ENCODE assay signal across 11 cellular contexts in genomic region chr1:204419064-204419403, GRCh38. TPM values are rescaled to one million over a fixed set of nuclear protein-coding genes. Genes with fewer than 3 reads are reported as not detected.
DNase-seq lines count a peak whose midpoint lies in the region; ATAC-seq and TF ChIP-seq lines count a peak whose summit lies in the region.
"Had no signal": no experiment of that assay in that cellular context is flagged by ENCODE, and none has a peak within 500 bp of the region (broad histone marks: within the 10 kb centered on the region; RNA-seq: fewer than 3 reads in every experiment).

No MANE protein-coding gene starts in this region.

- no peaks in the 10 kb centered on the region for H3F3A ChIP-seq in MM.1S (ENCODE audit: insufficient read depth, low read length)

- intact Hi-C loops in natural killer cell (cut with micrococcal nuclease): no loop called here

- H2AFZ ChIP-seq in ACC112 (ENCODE audit: low read length, unreplicated experiment) (peak overlapping the region; percentile 9), MM.1S (ENCODE audit: low read length) (no peak overlapping the region)

- H3K4me1 Mint-ChIP-seq in IgD-negative memory B cell (peaks cover 28% of the 10 kb centered on the region in 3 donors), chondrocyte (ENCODE audit: low read depth) (peaks cover 53% of the 10 kb centered on the region), natural killer cell (peaks cover 33 to 43% of the 10 kb centered on the region in 2 donors)
- H3K4me1 Mint-ChIP-seq in activated naive CD8-positive, alpha-beta T cell treated with anti-CD3 and anti-CD28 coated beads for 36 hours: peaks cover 27% of the 10 kb centered on the region

- H3K27ac ChIP-seq in ACC112 (ENCODE audit: low read depth, low read length): peak overlapping the region; percentile 94; the same call in 1 of the 2 replicates
- no peak overlapping the region for H3K27ac ChIP-seq in MM.1S (ENCODE audit: low read length)

- no peaks in the 10 kb centered on the region for H4K20me1 ChIP-seq in MM.1S (ENCODE audit: insufficient read depth, low read length)

- ATAC-seq in natural killer cell (no peak), GM19455 (IDR thresholded peaks at IDR 0.05; ENCODE audit: unreplicated experiment) (no peak)
- ATAC-seq: left cardiac atrium had no signal

- no peak overlapping the region for H3K4me2 ChIP-seq in MM.1S (ENCODE audit: low read depth, low read length)

- H3K4me3 ChIP-seq in ACC112 (ENCODE audit: low read depth, low read length) (no peak overlapping the region), MM.1S (ENCODE audit: low read length) (no peak overlapping the region)

- H3K27me3 ChIP-seq in ACC112 (ENCODE audit: insufficient read depth, low read length) (no peaks in the 10 kb centered on the region), MM.1S (replicated peaks; ENCODE audit: insufficient read depth, low read length) (no peaks in the 10 kb centered on the region)

- no peaks in the 10 kb centered on the region for H3K9me2 ChIP-seq in MM.1S (replicated peaks; ENCODE audit: insufficient read depth, low read length)

- no peaks in the 10 kb centered on the region for H3K9me3 ChIP-seq in MM.1S (replicated peaks; ENCODE audit: insufficient read depth, low read length)

- H3K9me3 Mint-ChIP-seq in IgD-negative memory B cell (no peaks in the 10 kb centered on the region), chondrocyte (ENCODE audit: low read depth) (no peaks in the 10 kb centered on the region), natural killer cell (no peaks in the 10 kb centered on the region)
- no peaks in the 10 kb centered on the region for H3K9me3 Mint-ChIP-seq in activated naive CD8-positive, alpha-beta T cell treated with anti-CD3 and anti-CD28 coated beads for 36 hours
- H3K9me3 Mint-ChIP-seq: activated naive CD4-positive, alpha-beta T cell treated with anti-CD3 and anti-CD28 coated beads for 36 hours had no signal

- H3K27ac Mint-ChIP-seq in IgD-negative memory B cell: peak overlapping the region in 2 of 3 donors; percentile 10 to 54
- peak overlapping the region; percentile 98 for H3K27ac Mint-ChIP-seq in chondrocyte (ENCODE audit: unreplicated experiment)
- peak overlapping the region; percentile 88 to 93 for H3K27ac Mint-ChIP-seq in natural killer cell
- H3K27ac Mint-ChIP-seq in activated naive CD8-positive, alpha-beta T cell treated with anti-CD3 and anti-CD28 coated beads for 36 hours: no peak overlapping the region
- H3K27ac Mint-ChIP-seq: activated naive CD4-positive, alpha-beta T cell treated with anti-CD3 and anti-CD28 coated beads for 36 hours had no signal

- H3K9ac ChIP-seq in MM.1S (ENCODE audit: low read length): no peak overlapping the region

- H3K4me1 ChIP-seq in ACC112 (ENCODE audit: control insufficient read depth, insufficient read depth, low read length, unreplicated experiment): peaks cover 27% of the 10 kb centered on the region
- no peaks in the 10 kb centered on the region for H3K4me1 ChIP-seq in MM.1S (ENCODE audit: low read length)

- H3K36me3 ChIP-seq in ACC112 (ENCODE audit: insufficient read depth, low read length): no peaks in the 10 kb centered on the region
- H3K36me3 ChIP-seq in MM.1S (replicated peaks; ENCODE audit: insufficient read depth, low read length): no peaks in the 10 kb centered on the region

- TF ChIP-seq CTCF in chondrocyte (IDR thresholded peaks at IDR 0.05) (no peak), natural killer cell (IDR thresholded peaks at IDR 0.05) (no peak), GM20000 (IDR thresholded peaks at IDR 0.05; ENCODE audit: extremely low read depth, missing control alignments) (no peak), MM.1S (IDR thresholded peaks at IDR 0.05; ENCODE audit: low read length) (no peak)

- no peaks in the 10 kb centered on the region for H3K27me3 Mint-ChIP-seq in IgD-negative memory B cell
- no peaks in the 10 kb centered on the region for H3K27me3 Mint-ChIP-seq in chondrocyte (ENCODE audit: low read depth)
- H3K27me3 Mint-ChIP-seq in natural killer cell (ENCODE audit: low read depth in 2 of 2): no peaks in the 10 kb centered on the region
- no peaks in the 10 kb centered on the region for H3K27me3 Mint-ChIP-seq in activated naive CD8-positive, alpha-beta T cell treated with anti-CD3 and anti-CD28 coated beads for 36 hours

- no peak overlapping the region for H3K4me3 Mint-ChIP-seq in IgD-negative memory B cell
- no peak overlapping the region for H3K4me3 Mint-ChIP-seq in chondrocyte (ENCODE audit: unreplicated experiment)
- H3K4me3 Mint-ChIP-seq in natural killer cell: no peak overlapping the region
- H3K4me3 Mint-ChIP-seq in activated naive CD8-positive, alpha-beta T cell treated with anti-CD3 and anti-CD28 coated beads for 36 hours: no peak overlapping the region
- H3K4me3 Mint-ChIP-seq: activated naive CD4-positive, alpha-beta T cell treated with anti-CD3 and anti-CD28 coated beads for 36 hours had no signal

- H3K36me3 Mint-ChIP-seq in IgD-negative memory B cell: peaks cover 3% of the 10 kb centered on the region
- H3K36me3 Mint-ChIP-seq in chondrocyte (ENCODE audit: low read depth): peaks cover 2% of the 10 kb centered on the region
- H3K36me3 Mint-ChIP-seq in natural killer cell: no peaks in the 10 kb centered on the region
- H3K36me3 Mint-ChIP-seq in activated naive CD8-positive, alpha-beta T cell treated with anti-CD3 and anti-CD28 coated beads for 36 hours: peaks cover 1% of the 10 kb centered on the region

- DNase-seq in chondrocyte (ENCODE audit: low spot score): no peak
- DNase-seq in natural killer cell: no peak
- DNase-seq in GM20000 (ENCODE audit: low spot score): no peak
- no peak for DNase-seq in activated naive CD8-positive, alpha-beta T cell treated with anti-CD3 and anti-CD28 coated beads for 36 hours
- no peak for DNase-seq in MM.1S
- DNase-seq: activated naive CD4-positive, alpha-beta T cell treated with anti-CD3 and anti-CD28 coated beads for 36 hours; left cardiac atrium; stimulated activated naive CD4-positive, alpha-beta T cell had no signal

- H3K79me2 ChIP-seq in ACC112 (ENCODE audit: control insufficient read depth, insufficient read depth, low read length, unreplicated experiment) (no peaks in the 10 kb centered on the region), MM.1S (ENCODE audit: low read length) (no peaks in the 10 kb centered on the region)

RNA-seq across cellular contexts. Expression of gene PPP1R15B, which starts 7.4 kb away (rescaled TPM):
- polyA plus RNA-seq in IgD-negative memory B cell: 24.4 TPM
- total RNA-seq in chondrocyte: 29.7 to 41.0 TPM (median 40.9 TPM) in 3 replicates
- total RNA-seq in natural killer cell: 100 to 1,000 TPM; 174 to 236 (median 222) TPM
- total RNA-seq in activated naive CD8-positive, alpha-beta T cell treated with anti-CD3 and anti-CD28 coated beads for 36 hours: 10 to 100 TPM; 78.6 to 79.9 TPM

RNA-seq across cellular contexts. Expression of gene PLEKHA6, which starts 59.3 kb away (rescaled TPM):
- polyA plus RNA-seq in IgD-negative memory B cell: 0.11 TPM
- total RNA-seq in chondrocyte (0.15 to 1.4 TPM (median 0.51 TPM) in 3 replicates), natural killer cell (under 1 TPM; 0.10 to 0.43 (median 0.16) TPM)
- total RNA-seq in activated naive CD8-positive, alpha-beta T cell treated with anti-CD3 and anti-CD28 coated beads for 36 hours: 1 to 10 TPM in 1 of 2 experiments, under 1 TPM in 1; 0.74 to 1.5 TPM
